Comparison of ENCODE assay signal across 11 cellular contexts in genomic region chr11:128502736-128503135, GRCh38.
DNase-seq lines count a peak whose midpoint lies in the region; ATAC-seq and TF ChIP-seq lines count a peak whose summit lies in the region.
"Had no signal": no experiment of that assay in that cellular context is flagged by ENCODE, and none has a peak within 500 bp of the region (broad histone marks: within the 10 kb centered on the region; RNA-seq: fewer than 3 reads in every experiment).

No MANE protein-coding gene starts in this region.

- no peaks in the 10 kb centered on the region for H3K27me3 ChIP-seq in right atrium auricular region
- H3K27me3 ChIP-seq in adipocyte (replicated peaks; ENCODE audit: control insufficient read depth, insufficient read depth, low read length) = no peaks in the 10 kb centered on the region
- H3K27me3 ChIP-seq in upper lobe of right lung = no peaks in the 10 kb centered on the region

- H3K4me3 ChIP-seq in right atrium auricular region = no peak overlapping the region
- no peak overlapping the region for H3K4me3 ChIP-seq in adipocyte (ENCODE audit: low read length)
- no peak overlapping the region for H3K4me3 ChIP-seq in upper lobe of right lung

- no peak overlapping the region for H3K9ac ChIP-seq in adipocyte (ENCODE audit: low read length)

- DNase-seq in right atrium auricular region (ENCODE audit: low spot score) (no peak), cardiac septum (ENCODE audit: low spot score) (no peak), adipocyte (ENCODE audit: low read depth) (peak; percentile 96), left colon (peak in 1 of 2 donors; percentile 34), upper lobe of right lung (no peak), DMS53 treated with DMSO at 0.1 percent for 48 hours (lab: John Stamatoyannopoulos, UW; ENCODE audit: unreplicated experiment) (no peak)
- DNase-seq: activated CD4-positive, alpha-beta T cell treated with anti-CD3 and anti-CD28 coated beads, Interleukin-2, amount 50 U/mL, for 1 hour; hippocampal formation; NCI-H1048 had no signal

- intact Hi-C loops in cardiac septum (cut with DNase I) (loop anchor here (5.0 kb wide), 1 partner anchor 35 kb away; no protein-coding TSS in a partner anchor), left colon (cut with DNase I, micrococcal nuclease) (no loop called here), upper lobe of right lung (cut with DNase I) (no loop called here)

- ATAC-seq in left colon (peak; percentile 24), upper lobe of right lung (no peak), HG02571 (IDR thresholded peaks at IDR 0.05; ENCODE audit: unreplicated experiment) (no peak), HG03342 (IDR thresholded peaks at IDR 0.05; ENCODE audit: unreplicated experiment) (no peak)

- H3K27ac ChIP-seq in right atrium auricular region (peak overlapping the region; percentile 49 to 93), upper lobe of right lung (peak overlapping the region; percentile 24)

- TF ChIP-seq CTCF in right atrium auricular region (IDR thresholded peaks at IDR 0.05) (no peak), upper lobe of right lung (IDR thresholded peaks at IDR 0.05) (no peak)

- H3K4me1 ChIP-seq in right atrium auricular region (peaks cover 0 to 100% of the 10 kb centered on the region in 2 donors), adipocyte (ENCODE audit: control insufficient read depth, insufficient read depth, low read length) (peaks cover 90% of the 10 kb centered on the region), upper lobe of right lung (peaks cover 100% of the 10 kb centered on the region)

- H3K36me3 ChIP-seq in right atrium auricular region = no peaks in the 10 kb centered on the region
- H3K36me3 ChIP-seq in adipocyte (ENCODE audit: control insufficient read depth, insufficient read depth, low read length, severe bottlenecking) = peaks cover 14% of the 10 kb centered on the region
- H3K36me3 ChIP-seq in upper lobe of right lung = peaks cover 4% of the 10 kb centered on the region

- H3K9me3 ChIP-seq in right atrium auricular region = no peaks in the 10 kb centered on the region
- no peaks in the 10 kb centered on the region for H3K9me3 ChIP-seq in adipocyte (ENCODE audit: control insufficient read depth, low read length)
- H3K9me3 ChIP-seq in upper lobe of right lung = no peaks in the 10 kb centered on the region
